ENCODE assay signal across 19 cellular contexts in the genomic region with DNA sequence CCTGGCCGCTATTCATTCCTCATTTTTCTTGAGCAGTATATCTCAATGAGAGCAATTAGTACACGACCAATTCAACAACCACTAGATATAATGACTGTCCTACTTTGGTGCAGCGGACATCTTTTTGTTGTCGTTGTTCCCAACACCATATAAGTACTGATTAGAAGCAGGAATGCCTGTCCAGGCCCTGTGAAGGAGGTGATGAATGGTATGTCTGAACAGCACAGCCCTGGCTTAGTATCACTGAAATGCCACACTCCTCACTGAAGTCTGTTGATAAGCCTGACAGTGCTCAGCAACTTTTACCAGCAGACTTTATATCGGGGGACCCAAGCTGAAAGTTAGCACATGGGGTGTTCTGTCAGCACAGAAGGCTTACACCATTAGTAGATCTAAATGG.
DNase-seq lines count a peak whose midpoint lies in the region; ATAC-seq, FAIRE-seq and TF ChIP-seq lines count a peak whose summit lies in the region.
"Had no signal": no experiment of that assay in that cellular context is flagged by ENCODE, and none has a peak within 500 bp of the region (broad histone marks: within the 10 kb centered on the region; RNA-seq: fewer than 3 reads in every experiment).

No MANE protein-coding gene starts in this region.

- H3K4me3 ChIP-seq in astrocyte (ENCODE audit: insufficient read depth, low read depth, low read length) (no peak overlapping the region), left ventricle myocardium inferior (no peak overlapping the region)
- H3K4me3 ChIP-seq: GM23248, Peyer's patch had no signal

- H3K79me2 ChIP-seq in astrocyte (ENCODE audit: insufficient read depth, low read length): no peaks in the 10 kb centered on the region

- no peak overlapping the region for H3K4me3 Mint-ChIP-seq in astrocyte (ENCODE audit: unreplicated experiment)
- H3K4me3 Mint-ChIP-seq in nephron: no peak overlapping the region
- H3K4me3 Mint-ChIP-seq: CD14-positive monocyte had no signal

- H3K4me1 ChIP-seq in astrocyte (ENCODE audit: insufficient read depth, low read length) (no peaks in the 10 kb centered on the region), left ventricle myocardium inferior (peaks cover 9% of the 10 kb centered on the region)
- H3K4me1 ChIP-seq: Peyer's patch had no signal

- no peaks in the 10 kb centered on the region for H4K20me1 ChIP-seq in astrocyte (ENCODE audit: insufficient read depth, low read length)

- H3K4me1 Mint-ChIP-seq in astrocyte (ENCODE audit: low read depth, unreplicated experiment) (no peaks in the 10 kb centered on the region), nephron (peaks cover 24% of the 10 kb centered on the region)
- H3K4me1 Mint-ChIP-seq: CD14-positive monocyte had no signal

- no peaks in the 10 kb centered on the region for H3K27me3 Mint-ChIP-seq in astrocyte (ENCODE audit: low read depth, unreplicated experiment)
- no peaks in the 10 kb centered on the region for H3K27me3 Mint-ChIP-seq in nephron (ENCODE audit: low read depth)

- no peak for ATAC-seq in GM19467 (IDR thresholded peaks at IDR 0.05; ENCODE audit: unreplicated experiment)
- no peak for ATAC-seq in HG02973 (IDR thresholded peaks at IDR 0.05; ENCODE audit: unreplicated experiment)
- ATAC-seq: HCT116 had no signal

- H3K9ac ChIP-seq in astrocyte (ENCODE audit: low read length): no peak overlapping the region
- H3K9ac ChIP-seq: GM23248 had no signal

- H3K36me3 ChIP-seq in astrocyte (ENCODE audit: insufficient read depth, low read length): no peaks in the 10 kb centered on the region
- H3K36me3 ChIP-seq in left ventricle myocardium inferior: no peaks in the 10 kb centered on the region
- H3K36me3 ChIP-seq: Peyer's patch had no signal

- intact Hi-C loops in left ventricle myocardium inferior (cut with micrococcal nuclease): no loop called here

- H3K27ac Mint-ChIP-seq in astrocyte (ENCODE audit: unreplicated experiment) (no peak overlapping the region), nephron (peak overlapping the region; percentile 81 to 96 (median 82))
- H3K27ac Mint-ChIP-seq: CD14-positive monocyte had no signal

- H3K4me2 ChIP-seq in astrocyte (ENCODE audit: low read length): no peak overlapping the region

- TF ChIP-seq CTCF in astrocyte (IDR thresholded peaks at IDR 0.05; ENCODE audit: insufficient read depth, low read depth, low read length) (no peak), left ventricle myocardium inferior (IDR thresholded peaks at IDR 0.05; ENCODE audit: borderline replicate concordance) (no peak), nephron (IDR thresholded peaks at IDR 0.05; ENCODE audit: unreplicated experiment in 3 of 3) (no peak)

- no peaks in the 10 kb centered on the region for H3K27me3 ChIP-seq in astrocyte (ENCODE audit: insufficient read depth, low read length)
- H3K27me3 ChIP-seq in left ventricle myocardium inferior (ENCODE audit: low read depth): no peaks in the 10 kb centered on the region
- H3K27me3 ChIP-seq: Peyer's patch had no signal

- no peaks in the 10 kb centered on the region for H3K9me3 ChIP-seq in astrocyte (ENCODE audit: insufficient read depth, low read depth, low read length)
- peaks cover 4% of the 10 kb centered on the region for H3K9me3 ChIP-seq in left ventricle myocardium inferior (replicated peaks)
- H3K9me3 ChIP-seq: Peyer's patch had no signal

- DNase-seq in astrocyte (ENCODE audit: low read depth): no peak
- no peak for DNase-seq in left ventricle myocardium inferior
- DNase-seq in NCI-H2171 (lab: John Stamatoyannopoulos, UW): no peak
- DNase-seq in kidney glomerular epithelial cell (lab: John Stamatoyannopoulos, UW): no peak
- DNase-seq: ACHN; GDM1; GM23248; NCI-H1092 treated with DMSO at 0.1 percent for 48 hours; NCI-H1694; NCI-H510A; NCI-H748 treated with DMSO at 0.1 percent for 48 hours; NK-92 treated with Interleukin-12 subunit alpha and Interleukin-12 subunit beta, amount 100 ng/mL, for 24 hours; Peyer's patch had no signal

- H3K27ac ChIP-seq in astrocyte (ENCODE audit: low read depth, low read length) (no peak overlapping the region), left ventricle myocardium inferior (replicated peaks) (peak overlapping the region; percentile 58)
- H3K27ac ChIP-seq: GM23248, Peyer's patch had no signal

- H3K36me3 Mint-ChIP-seq in astrocyte (ENCODE audit: low read depth, unreplicated experiment) (no peaks in the 10 kb centered on the region), nephron (ENCODE audit: low read depth) (no peaks in the 10 kb centered on the region)
- H3K36me3 Mint-ChIP-seq: CD14-positive monocyte had no signal

- peak overlapping the region; percentile 41 for H2AFZ ChIP-seq in astrocyte (ENCODE audit: low read depth, low read length)
- H2AFZ ChIP-seq: GM23248 had no signal

- no peak for FAIRE-seq in astrocyte (lab: Jason Lieb, UNC)
- FAIRE-seq: GM19239 had no signal

- H3K9me3 Mint-ChIP-seq in astrocyte (ENCODE audit: unreplicated experiment) (no peaks in the 10 kb centered on the region), nephron (no peaks in the 10 kb centered on the region)
- H3K9me3 Mint-ChIP-seq: CD14-positive monocyte had no signal
